ENCODE assay signal across 14 cellular contexts in genomic region chr7:73833251-73833919, GRCh38. TPM values are rescaled to one million over a fixed set of nuclear protein-coding genes. Genes with fewer than 3 reads are reported as not detected.
DNase-seq lines count a peak whose midpoint lies in the region; FAIRE-seq and TF ChIP-seq lines count a peak whose summit lies in the region.
"Had no signal": no experiment of that assay in that cellular context is flagged by ENCODE, and none has a peak within 500 bp of the region (broad histone marks: within the 10 kb centered on the region; RNA-seq: fewer than 3 reads in every experiment).

No MANE protein-coding gene starts in this region.

- TF ChIP-seq EP300 in stomach (IDR thresholded peaks at IDR 0.05), result no peak

- H3K4me3 ChIP-seq in HEK293 (ENCODE audit: low read depth, low read length) (no peak overlapping the region), kidney (ENCODE audit: low read length in 2 of 2) (peak overlapping the region in 1 of 2 donors; percentile 39), stomach (peak overlapping the region in 1 of 4 donors; percentile 46)

- CTCF ChIA-PET in HEK293 (lab: Yijun Ruan, JAX), result interaction anchor here (0.6 to 2.8 kb wide), 3 partner anchors 13 to 21 kb away, joined by 4 to 12 read pairs (median 7); no protein-coding TSS in a partner anchor

- DNase-seq in SHP77 (lab: John Stamatoyannopoulos, UW) (peak; percentile 57 to 59), kidney (peak; percentile 85), stomach (no peak), 8988T (no peak), NCI-H524 treated with DMSO at 0.1 percent for 48 hours (lab: John Stamatoyannopoulos, UW) (no peak), KBM-7 (no peak)
- DNase-seq: activated CD4-positive, alpha-beta memory T cell treated with anti-CD3 and anti-CD28 coated beads for 36 hours; activated naive CD4-positive, alpha-beta T cell; DND-41; NCI-H1048; stimulated activated naive CD8-positive, alpha-beta T cell treated with anti-CD3 and anti-CD28 coated beads, Interleukin-15, Interleukin-2, amounts not matched to agents 100 U/mL and 50 U/mL, for 24 hours had no signal

- H3K9me3 ChIP-seq in HEK293 (ENCODE audit: control insufficient read depth, insufficient read depth, low read depth, low read length), result no peaks in the 10 kb centered on the region
- H3K9me3 ChIP-seq in kidney (ENCODE audit: control insufficient read depth in 1 of 2, low read length in 2 of 2), result no peaks in the 10 kb centered on the region
- H3K9me3 ChIP-seq in stomach, result no peaks in the 10 kb centered on the region

- in situ Hi-C loops in KBM-7 (cut with MboI; ENCODE audit: low pct_unique_long_range_greater_than_20kb, low sequenced_read_pairs), result no loop called here

- H3K27ac ChIP-seq in HEK293 (ENCODE audit: extremely low read depth, low read depth, low read length), result no peak overlapping the region
- peak overlapping the region; percentile 83 to 99 for H3K27ac ChIP-seq in kidney (ENCODE audit: low read depth in 2 of 2, low read length in 2 of 2)
- H3K27ac ChIP-seq in stomach, result peak overlapping the region in 3 of 5 donors; percentile 22 to 86 (median 56)

- peak overlapping the region in 1 of 2 donors; percentile 46 for H3K9ac ChIP-seq in kidney (ENCODE audit: low read length in 2 of 2)

- TF ChIP-seq CTCF in HEK293 (tag by site-specific recombination; IDR thresholded peaks at IDR 0.05) (no peak), kidney (IDR thresholded peaks at IDR 0.05; ENCODE audit: borderline replicate concordance, extremely low read depth, insufficient read depth) (no peak), stomach (IDR thresholded peaks at IDR 0.05) (no peak)

- peaks cover 0 to 71% (median 10%) of the 10 kb centered on the region in 3 donors for H3K27me3 ChIP-seq in stomach

- no peak for TF ChIP-seq POLR2A in stomach (IDR thresholded peaks at IDR 0.05)

- POLR2A ChIA-PET in HEK293 (lab: Yijun Ruan, JAX), result interaction anchor here (0.7 to 0.9 kb wide), 2 partner anchors 17 to 21 kb away, joined by 3 read pairs; no protein-coding TSS in a partner anchor

- FAIRE-seq in kidney (lab: Jason Lieb, UNC), result no peak

- H3K36me3 ChIP-seq in HEK293 (ENCODE audit: control insufficient read depth in 2 of 2, insufficient read depth in 1 of 2, low read length in 2 of 2) (no peaks in the 10 kb centered on the region), kidney (ENCODE audit: control insufficient read depth in 1 of 2, insufficient read depth in 2 of 2, low read length in 2 of 2) (no peaks in the 10 kb centered on the region), stomach (no peaks in the 10 kb centered on the region)

- H3K4me1 ChIP-seq in HEK293 (ENCODE audit: control insufficient read depth, insufficient read depth, low read length) (0 out of 2 replicates have a peak, but pooled peaks cover 3% of the 10 kb centered on the region), kidney (ENCODE audit: control insufficient read depth in 1 of 2, insufficient read depth in 1 of 2, low read depth in 1 of 2, low read length in 2 of 2) (peaks cover 16 to 25% of the 10 kb centered on the region in 2 donors), stomach (peaks cover 8 to 50% (median 45%) of the 10 kb centered on the region in 4 donors)

- WGBS in stomach, 5 donors, result 48 to 67% (median 61%) methylated on average over 13 of the region's 13 CpGs

- intact Hi-C loops in kidney (cut with DNase I) (no loop called here), stomach (cut with DNase I; ENCODE audit: low total_unique reads) (no loop called here)

TF ChIP-seq in HEK293, 187 proteins besides CTCF, POLR2A, EP300 and RAD21:
- TF ChIP-seq PRDM4 (tag by site-specific recombination; IDR thresholded peaks at IDR 0.05) (no peak), REST (tag by site-specific recombination; IDR thresholded peaks at IDR 0.05) (peak; percentile 57)

RNA-seq across cellular contexts. Expression of gene CLDN4, which starts 2.6 kb away (rescaled TPM):
- 342 TPM for total RNA-seq in kidney
- polyA plus RNA-seq in kidney (ENCODE audit: insufficient read depth, low read depth, low replicate concordance), result 82.6 TPM
- total RNA-seq in stomach, result 100 to 1,000 TPM in 1 of 5 donors, 10 to 100 TPM in 3, not detected in 1; 15.6 to 523 (median 17.3) TPM
- 10 to 100 TPM in 2 of 3 donors, 1 to 10 TPM in 1; 2.4 to 51.2 (median 36.1) TPM for polyA plus RNA-seq in stomach

RNA-seq across cellular contexts. Expression of gene METTL27, which starts 8.9 kb away (rescaled TPM):
- total RNA-seq in kidney (19.3 TPM), stomach (1 to 10 TPM in 2 of 5 donors, under 1 TPM in 1, not detected in 2; 0.87 to 4.8 (median 3.0) TPM)
- polyA plus RNA-seq in kidney (ENCODE audit: insufficient read depth, low read depth, low replicate concordance) (12.9 TPM), stomach (under 1 TPM in 1 of 3 donors, not detected in 2; 0.80 TPM)

RNA-seq across cellular contexts. Expression of gene TMEM270, which starts 27.6 kb away (rescaled TPM):
- total RNA-seq in kidney (0.50 TPM), stomach (not detected)
- polyA plus RNA-seq in kidney (ENCODE audit: insufficient read depth, low read depth, low replicate concordance) (not detected), stomach (not detected)
- total RNA-seq: activated CD4-positive, alpha-beta memory T cell treated with anti-CD3 and anti-CD28 coated beads for 36 hours; fibroblast of villous mesenchyme; kidney epithelial cell had no signal

Comparison
In these comparisons a context has a peak if more than half of its experiments do, and no peak if none do; other contexts are left out.
1. DNase-seq: peak in SHP77 (2 of 2) and kidney (single experiment); none in stomach (single experiment), 8988T (single experiment), NCI-H524 treated with DMSO at 0.1 percent for 48 hours (single experiment) and KBM-7 (single experiment).